8 cellular contexts compared by ENCODE assay signal in genomic region chr10:101297901-101298451, GRCh38. TPM values are rescaled to one million over a fixed set of nuclear protein-coding genes. Genes with fewer than 3 reads are reported as not detected.
A peak's percentile ranks its signal among the peaks of the same experiment; 100 is the strongest.
DNase-seq lines count a peak whose midpoint lies in the region; ATAC-seq, FAIRE-seq and TF ChIP-seq lines count a peak whose summit lies in the region.

No MANE protein-coding gene starts in this region.

- H3F3A ChIP-seq in OCI-LY1 (ENCODE audit: insufficient read depth, low read length): no peaks in the 10 kb centered on the region

- DNase-seq in AG08396 (ENCODE audit: low spot score) (peak; percentile 84), GM19239 (ENCODE audit: insufficient read length, low spot score) (peak; percentile 77), fibroblast of pulmonary artery (ENCODE audit: low read depth) (peak; percentile 64), pancreas (peak; percentile 28 to 89 (median 72)), upper lobe of right lung (peak; percentile 81)
- DNase-seq in activated T-cell treated with anti-CD3 and anti-CD28 coated beads, Interleukin-2, amount 50 U/mL, for 4 hours: peak; percentile 71

- no peak overlapping the region for H2AFZ ChIP-seq in OCI-LY1 (ENCODE audit: low read length)

- ATAC-seq in activated T-cell treated with anti-CD3 and anti-CD28 coated beads, Interleukin-2, amount 50 U/mL, for 4 hours: peak; percentile 85 to 88
- ATAC-seq in pancreas (peak; percentile 79 to 89 (median 86)), upper lobe of right lung (peak; percentile 88), HG03460 (IDR thresholded peaks at IDR 0.05; ENCODE audit: unreplicated experiment) (no peak)

- peaks cover 49% of the 10 kb centered on the region for H3K27me3 Mint-ChIP-seq in activated T-cell treated with anti-CD3 and anti-CD28 coated beads, Interleukin-2, amount 50 U/mL, for 4 hours (ENCODE audit: low read depth)

- H3K4me1 ChIP-seq in OCI-LY1 (ENCODE audit: insufficient read depth, low read length, severe bottlenecking) (no peaks in the 10 kb centered on the region), pancreas (no peaks in the 10 kb centered on the region), upper lobe of right lung (no peaks in the 10 kb centered on the region)

- no peaks in the 10 kb centered on the region for H4K20me1 ChIP-seq in OCI-LY1 (ENCODE audit: insufficient read depth, low read length)

- TF ChIP-seq CTCF in OCI-LY1 (IDR thresholded peaks at IDR 0.05; ENCODE audit: low read length): peak; percentile 57
- TF ChIP-seq CTCF in fibroblast of pulmonary artery (IDR thresholded peaks at IDR 0.05; ENCODE audit: low read length, missing control alignments): peak; percentile 92
- peak; percentile 85 to 90 (median 88) for TF ChIP-seq CTCF in pancreas (IDR thresholded peaks at IDR 0.05)
- TF ChIP-seq CTCF in upper lobe of right lung (IDR thresholded peaks at IDR 0.05): peak; percentile 91

- H3K4me1 Mint-ChIP-seq in activated T-cell treated with anti-CD3 and anti-CD28 coated beads, Interleukin-2, amount 50 U/mL, for 4 hours (ENCODE audit: low read depth): peaks cover 1% of the 10 kb centered on the region

- H3K4me3 ChIP-seq in OCI-LY1 (ENCODE audit: low read depth, low read length, poor library complexity, severe bottlenecking) (no peak overlapping the region), fibroblast of pulmonary artery (replicated peaks; ENCODE audit: low read depth, low read length) (no peak overlapping the region), pancreas (no peak overlapping the region), upper lobe of right lung (no peak overlapping the region)

- H3K9ac ChIP-seq in OCI-LY1 (ENCODE audit: low read length): no peak overlapping the region

- no peak overlapping the region for H3K4me3 Mint-ChIP-seq in activated T-cell treated with anti-CD3 and anti-CD28 coated beads, Interleukin-2, amount 50 U/mL, for 4 hours

- no peaks in the 10 kb centered on the region for H3K36me3 Mint-ChIP-seq in activated T-cell treated with anti-CD3 and anti-CD28 coated beads, Interleukin-2, amount 50 U/mL, for 4 hours (ENCODE audit: insufficient read depth)

- intact Hi-C loops in pancreas (cut with DNase I): no loop called here
- intact Hi-C loops in upper lobe of right lung (cut with DNase I): no loop called here

- H3K9me3 Mint-ChIP-seq in activated T-cell treated with anti-CD3 and anti-CD28 coated beads, Interleukin-2, amount 50 U/mL, for 4 hours: no peaks in the 10 kb centered on the region

- H3K27me3 ChIP-seq in OCI-LY1 (ENCODE audit: insufficient read depth, low read length) (no peaks in the 10 kb centered on the region), pancreas (peaks cover 0 to 4% (median 0%) of the 10 kb centered on the region in 4 donors), upper lobe of right lung (peaks cover 38% of the 10 kb centered on the region)

- H3K9me3 ChIP-seq in OCI-LY1 (ENCODE audit: low read length) (no peaks in the 10 kb centered on the region), pancreas (no peaks in the 10 kb centered on the region), upper lobe of right lung (no peaks in the 10 kb centered on the region)

- WGBS in pancreas, 2 donors: 2 to 7% methylated on average over 9 of the region's 9 CpGs

- no peak overlapping the region for H3K4me2 ChIP-seq in OCI-LY1 (ENCODE audit: low read length)

- no peaks in the 10 kb centered on the region for H3K79me2 ChIP-seq in OCI-LY1 (ENCODE audit: insufficient read depth, low read length)

- H3K36me3 ChIP-seq in OCI-LY1 (ENCODE audit: insufficient read depth, low read length) (no peaks in the 10 kb centered on the region), pancreas (no peaks in the 10 kb centered on the region), upper lobe of right lung (no peaks in the 10 kb centered on the region)

- H3K9me2 ChIP-seq in OCI-LY1 (ENCODE audit: low read depth, low read length): no peaks in the 10 kb centered on the region

- FAIRE-seq in GM19239 (lab: Jason Lieb, UNC) (peak; percentile 78), pancreas (lab: Jason Lieb, UNC) (no peak)

- H3K27ac ChIP-seq in OCI-LY1 (ENCODE audit: low read depth, low read length, poor library complexity, severe bottlenecking) (no peak overlapping the region), pancreas (no peak overlapping the region), upper lobe of right lung (no peak overlapping the region)

RNA-seq across cellular contexts. Expression of gene BTRC, which starts 56.0 kb away (rescaled TPM):
- total RNA-seq in activated T-cell treated with anti-CD3 and anti-CD28 coated beads, Interleukin-2, amount 50 U/mL, for 4 hours: 10 to 100 TPM; 14.2 to 19.5 (median 14.8) TPM
- total RNA-seq in pancreas (10 to 100 TPM in 2 of 6 donors, 1 to 10 TPM in 4; 8.0 to 16.4 (median 9.4) TPM), upper lobe of right lung (18.2 TPM)
- 1 to 10 TPM; 4.3 to 5.1 TPM for polyA plus RNA-seq in pancreas
